In genomic region chr11:128550261-128550821, GRCh38 we compare ENCODE assay signal across 14 cellular contexts. TPM values are rescaled to one million over a fixed set of nuclear protein-coding genes. Genes with fewer than 3 reads are reported as not detected.
DNase-seq lines count a peak whose midpoint lies in the region; ATAC-seq and FAIRE-seq lines count a peak whose summit lies in the region.
"Had no signal": no experiment of that assay in that cellular context is flagged by ENCODE, and none has a peak within 500 bp of the region (broad histone marks: within the 10 kb centered on the region; RNA-seq: fewer than 3 reads in every experiment).

No MANE protein-coding gene starts in this region.

- no peaks in the 10 kb centered on the region for H3K36me3 Mint-ChIP-seq in activated naive CD8-positive, alpha-beta T cell treated with anti-CD3 and anti-CD28 coated beads, Interleukin-2, amount 10 ng/mL, durations not matched to agents 7 days and 5 days
- no peaks in the 10 kb centered on the region for H3K36me3 Mint-ChIP-seq in natural killer cell treated with Interleukin-12 subunit alpha and Interleukin-12 subunit beta and Interleukin-15 and Interleukin-18, amount 100 ng/mL, for 72 hours

- no peak for ATAC-seq in activated naive CD8-positive, alpha-beta T cell treated with anti-CD3 and anti-CD28 coated beads, Interleukin-2, amount 10 ng/mL, durations not matched to agents 7 days and 5 days (ENCODE audit: low read depth)
- ATAC-seq in natural killer cell treated with Interleukin-12 subunit alpha and Interleukin-12 subunit beta and Interleukin-15 and Interleukin-18, amount 100 ng/mL, for 72 hours, result no peak
- ATAC-seq in GM21737 (IDR thresholded peaks at IDR 0.05; ENCODE audit: unreplicated experiment), result no peak

- H3K9ac ChIP-seq in BLaER1 treated with 17β-estradiol and CSF1 and Interleukin-3, amounts not matched to agents 10 nM and 100 nM, result peak overlapping the region in 10 of 11 experiments; percentile 82 to 93 (median 92); a peak in 20 of 22 replicates
- H3K9ac ChIP-seq: GM23248 had no signal

- peak overlapping the region; percentile 58 for H3K4me3 Mint-ChIP-seq in activated naive CD8-positive, alpha-beta T cell treated with anti-CD3 and anti-CD28 coated beads, Interleukin-2, amount 10 ng/mL, durations not matched to agents 7 days and 5 days
- peak overlapping the region; percentile 87 for H3K4me3 Mint-ChIP-seq in natural killer cell treated with Interleukin-12 subunit alpha and Interleukin-12 subunit beta and Interleukin-15 and Interleukin-18, amount 100 ng/mL, for 72 hours

- POLR2A ChIA-PET in activated naive CD8-positive, alpha-beta T cell treated with anti-CD3 and anti-CD28 coated beads, Interleukin-2, amount 10 ng/mL, durations not matched to agents 7 days and 5 days (lab: Charles Lee), result interaction anchor here (0.6 to 5.1 kb wide), 6 partner anchors 26 to 248 kb away, joined by 3 to 65 read pairs (median 4); no protein-coding TSS in a partner anchor

- no peaks in the 10 kb centered on the region for H4K20me1 ChIP-seq in BLaER1 treated with 17β-estradiol and CSF1 and Interleukin-3, amounts not matched to agents 10 nM and 100 nM

- H3K4me1 Mint-ChIP-seq in activated naive CD8-positive, alpha-beta T cell treated with anti-CD3 and anti-CD28 coated beads, Interleukin-2, amount 10 ng/mL, durations not matched to agents 7 days and 5 days, result peaks cover 64% of the 10 kb centered on the region
- H3K4me1 Mint-ChIP-seq in natural killer cell treated with Interleukin-12 subunit alpha and Interleukin-12 subunit beta and Interleukin-15 and Interleukin-18, amount 100 ng/mL, for 72 hours (ENCODE audit: low read depth in 2 of 2), result peaks cover 67 to 84% of the 10 kb centered on the region in 2 donors

- no peak overlapping the region; a peak in 1 of 20 replicates for H3K4me3 ChIP-seq in BLaER1 treated with 17β-estradiol and CSF1 and Interleukin-3, amounts not matched to agents 10 nM and 100 nM
- H3K4me3 ChIP-seq: GM23248 had no signal

- H3K4me1 ChIP-seq in BLaER1 treated with 17β-estradiol and CSF1 and Interleukin-3, amounts not matched to agents 10 nM and 100 nM, result peaks cover 81 to 95% (median 91%) of the 10 kb centered on the region in 10 experiments

- no peaks in the 10 kb centered on the region for H3K27me3 ChIP-seq in BLaER1 treated with 17β-estradiol and CSF1 and Interleukin-3, amounts not matched to agents 10 nM and 100 nM

- H3K27me3 Mint-ChIP-seq in activated naive CD8-positive, alpha-beta T cell treated with anti-CD3 and anti-CD28 coated beads, Interleukin-2, amount 10 ng/mL, durations not matched to agents 7 days and 5 days, result no peaks in the 10 kb centered on the region
- H3K27me3 Mint-ChIP-seq in natural killer cell treated with Interleukin-12 subunit alpha and Interleukin-12 subunit beta and Interleukin-15 and Interleukin-18, amount 100 ng/mL, for 72 hours, result no peaks in the 10 kb centered on the region

- no peaks in the 10 kb centered on the region for H3K9me3 Mint-ChIP-seq in activated naive CD8-positive, alpha-beta T cell treated with anti-CD3 and anti-CD28 coated beads, Interleukin-2, amount 10 ng/mL, durations not matched to agents 7 days and 5 days
- no peaks in the 10 kb centered on the region for H3K9me3 Mint-ChIP-seq in natural killer cell treated with Interleukin-12 subunit alpha and Interleukin-12 subunit beta and Interleukin-15 and Interleukin-18, amount 100 ng/mL, for 72 hours

- peak overlapping the region; percentile 79 to 95 (median 92) for H3K4me2 ChIP-seq in BLaER1 treated with 17β-estradiol and CSF1 and Interleukin-3, amounts not matched to agents 10 nM and 100 nM

- peak; percentile 81 for FAIRE-seq in GM19239 (lab: Jason Lieb, UNC)
- FAIRE-seq: bronchial epithelial cell had no signal

- H3K36me3 ChIP-seq in BLaER1 treated with 17β-estradiol and CSF1 and Interleukin-3, amounts not matched to agents 10 nM and 100 nM, result no peaks in the 10 kb centered on the region

- H3K27ac ChIP-seq in BLaER1 treated with 17β-estradiol and CSF1 and Interleukin-3, amounts not matched to agents 10 nM and 100 nM, result peak overlapping the region; percentile 40 to 98 (median 96); a peak in 21 of 22 replicates
- H3K27ac ChIP-seq: epithelial cell of prostate, GM23248 had no signal

- DNase-seq in GM19239 (ENCODE audit: insufficient read length, low spot score), result no peak
- no peak for DNase-seq in activated naive CD8-positive, alpha-beta T cell treated with anti-CD3 and anti-CD28 coated beads, Interleukin-2, amount 10 ng/mL, durations not matched to agents 7 days and 5 days
- DNase-seq in natural killer cell treated with Interleukin-12 subunit alpha and Interleukin-12 subunit beta and Interleukin-15 and Interleukin-18, amount 100 ng/mL, for 72 hours (ENCODE audit: low spot score), result no peak
- DNase-seq in iPS-NIHi11 (ENCODE audit: low spot score), result no peak
- no peak for DNase-seq in mucosa of gallbladder (ENCODE audit: low spot score)
- DNase-seq in NCI-H128 (lab: John Stamatoyannopoulos, UW; ENCODE audit: unreplicated experiment), result no peak
- DNase-seq: activated CD8-positive, alpha-beta memory T cell treated with anti-CD3 and anti-CD28 coated beads, Interleukin-2, amount 50 U/mL, for 4 hours; GM23248; NCI-H1436; stimulated activated CD8-positive, alpha-beta memory T cell treated with anti-CD3 and anti-CD28 coated beads, Interleukin-4, amount 100 ng/mL, for 48 hours had no signal

- no peaks in the 10 kb centered on the region for H3K9me3 ChIP-seq in BLaER1 treated with 17β-estradiol and CSF1 and Interleukin-3, amounts not matched to agents 10 nM and 100 nM (replicated peaks in 1 of 11)

- H3K27ac Mint-ChIP-seq in activated naive CD8-positive, alpha-beta T cell treated with anti-CD3 and anti-CD28 coated beads, Interleukin-2, amount 10 ng/mL, durations not matched to agents 7 days and 5 days, result peak overlapping the region; percentile 79
- H3K27ac Mint-ChIP-seq in natural killer cell treated with Interleukin-12 subunit alpha and Interleukin-12 subunit beta and Interleukin-15 and Interleukin-18, amount 100 ng/mL, for 72 hours, result peak overlapping the region; percentile 97 to 99

RNA-seq across cellular contexts. Expression of gene ETS1, which starts 37.0 kb away (rescaled TPM):
- total RNA-seq in activated naive CD8-positive, alpha-beta T cell treated with anti-CD3 and anti-CD28 coated beads, Interleukin-2, amount 10 ng/mL, durations not matched to agents 7 days and 5 days, result 100 to 1,000 TPM; 568 to 580 TPM
- 100 to 1,000 TPM; 521 to 738 TPM for total RNA-seq in natural killer cell treated with Interleukin-12 subunit alpha and Interleukin-12 subunit beta and Interleukin-15 and Interleukin-18, amount 100 ng/mL, for 72 hours
- 39.4 TPM for total RNA-seq in mucosa of gallbladder

Comparison
In these comparisons a context has a peak if more than half of its experiments do, and no peak if none do; other contexts are left out.
1. RNA of gene ETS1, which starts 37.0 kb away (total RNA-seq): 521 to 738 TPM in natural killer cell treated with Interleukin-12 subunit alpha and Interleukin-12 subunit beta and Interleukin-15 and Interleukin-18, amount 100 ng/mL, for 72 hours and 568 to 580 TPM in activated naive CD8-positive, alpha-beta T cell treated with anti-CD3 and anti-CD28 coated beads, Interleukin-2, amount 10 ng/mL, durations not matched to agents 7 days and 5 days; 39.4 TPM in mucosa of gallbladder (single experiment); every median in the first group is over 10 times any median in the second.